1 cellular context compared by ENCODE assay signal in the genomic region with DNA sequence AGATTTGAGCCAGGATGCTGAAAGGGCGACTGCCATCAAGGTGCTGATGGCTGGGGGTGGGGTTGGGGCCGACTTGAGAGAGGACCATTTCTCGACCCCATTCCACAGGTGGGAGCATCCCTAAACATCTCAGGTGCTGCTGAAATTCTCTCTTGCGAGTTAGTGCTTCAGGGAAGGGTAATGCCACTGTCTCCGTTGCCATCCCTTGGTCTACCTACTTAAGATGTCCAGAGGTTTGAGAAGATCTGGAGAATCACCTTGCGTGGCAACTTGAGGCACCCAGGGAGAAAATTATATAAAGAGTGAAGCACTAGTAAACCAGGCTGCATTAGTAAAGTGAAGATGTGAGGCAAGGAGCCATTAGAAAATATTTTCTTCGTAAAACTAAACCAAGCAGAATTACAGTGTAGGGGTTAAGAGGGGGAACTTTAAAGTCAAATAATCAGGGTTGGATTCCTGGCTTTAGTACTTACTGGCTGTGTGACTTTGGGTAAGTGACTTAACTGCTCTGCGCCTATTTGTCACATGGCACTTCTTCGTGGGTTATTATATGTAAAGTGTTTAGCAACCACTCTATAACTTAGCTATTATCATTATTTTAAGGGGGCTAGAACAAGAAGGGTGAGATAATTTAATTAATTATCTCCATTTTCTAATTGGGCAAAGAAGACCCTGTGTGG.
A peak's percentile ranks its signal among the peaks of the same experiment; 100 is the strongest.
TF ChIP-seq lines count a peak whose summit lies in the region.

No MANE protein-coding gene starts in this region.

TF ChIP-seq in GM12878, 131 proteins besides CTCF, POLR2A, EP300 and RAD21:
- TF ChIP-seq POLR2AphosphoS5 (IDR thresholded peaks at IDR 0.05; ENCODE audit: low read length) (peak; percentile 36; the same call in 1 of the 2 replicates), ETV6 (conservative IDR thresholded peaks at IDR 0.05 in 1 of 2, IDR thresholded peaks at IDR 0.05 in 1 of 2; ENCODE audit: borderline replicate concordance in 1 of 2, low read depth in 1 of 2) (0 out of 4 replicates have a peak, but pooled peaks of 1 of the 2 experiments have one; percentile 7), NFYA (IDR thresholded peaks at IDR 0.05; ENCODE audit: borderline replicate concordance, low read depth, low read length) (no peak), ZNF217 (IDR thresholded peaks at IDR 0.05) (peak; percentile 87), PAX5 (IDR thresholded peaks at IDR 0.05; ENCODE audit: borderline replicate concordance, low read depth, low read length) (no peak), YY1 (IDR thresholded peaks at IDR 0.05; ENCODE audit: low read depth, low read length) (peak; percentile 2; the same call in 1 of the 2 replicates), BACH1 (IDR thresholded peaks at IDR 0.05; ENCODE audit: borderline replicate concordance) (no peak), RB1 (IDR thresholded peaks at IDR 0.05; ENCODE audit: borderline replicate concordance) (peak; percentile 11; the same call in 1 of the 2 replicates), SMARCA5 (IDR thresholded peaks at IDR 0.05) (peak; percentile 96), HDGF (IDR thresholded peaks at IDR 0.05) (0 out of 2 replicates have a peak, but pooled peaks have one; percentile 60), RELB (IDR thresholded peaks at IDR 0.05; ENCODE audit: low read depth) (0 out of 2 replicates have a peak, but pooled peaks have one; percentile 9), RAD51 (IDR thresholded peaks at IDR 0.05) (peak; percentile 47; the same call in 1 of the 2 replicates), CBX5 (IDR thresholded peaks at IDR 0.05; ENCODE audit: low read depth) (no peak), CHD1 (IDR thresholded peaks at IDR 0.05; ENCODE audit: low read depth, low read length) (0 out of 2 replicates have a peak, but pooled peaks have one; percentile 22), BCL11A (IDR thresholded peaks at IDR 0.05; ENCODE audit: low read depth, low read length) (no peak), ZBTB11 (CRISPR knock-in tag; IDR thresholded peaks at IDR 0.05) (no peak), SMAD5 (IDR thresholded peaks at IDR 0.05; ENCODE audit: low read depth) (peak; percentile 43; the same call in 1 of the 2 replicates), EED (IDR thresholded peaks at IDR 0.05; ENCODE audit: low read depth) (0 out of 2 replicates have a peak, but pooled peaks have one; percentile 46), SUZ12 (IDR thresholded peaks at IDR 0.05; ENCODE audit: unreplicated experiment) (no peak), GABPA (IDR thresholded peaks at IDR 0.05; ENCODE audit: low read depth) (no peak), SREBF2 (IDR thresholded peaks at IDR 0.05; ENCODE audit: low read length) (no peak), ZBED1 (IDR thresholded peaks at IDR 0.05; ENCODE audit: borderline replicate concordance) (peak; percentile 81; the same call in 1 of the 2 replicates), SMAD1 (IDR thresholded peaks at IDR 0.05; ENCODE audit: low read depth, partially characterized antibody) (peak; percentile 37)
- TF ChIP-seq, protein P1, sequence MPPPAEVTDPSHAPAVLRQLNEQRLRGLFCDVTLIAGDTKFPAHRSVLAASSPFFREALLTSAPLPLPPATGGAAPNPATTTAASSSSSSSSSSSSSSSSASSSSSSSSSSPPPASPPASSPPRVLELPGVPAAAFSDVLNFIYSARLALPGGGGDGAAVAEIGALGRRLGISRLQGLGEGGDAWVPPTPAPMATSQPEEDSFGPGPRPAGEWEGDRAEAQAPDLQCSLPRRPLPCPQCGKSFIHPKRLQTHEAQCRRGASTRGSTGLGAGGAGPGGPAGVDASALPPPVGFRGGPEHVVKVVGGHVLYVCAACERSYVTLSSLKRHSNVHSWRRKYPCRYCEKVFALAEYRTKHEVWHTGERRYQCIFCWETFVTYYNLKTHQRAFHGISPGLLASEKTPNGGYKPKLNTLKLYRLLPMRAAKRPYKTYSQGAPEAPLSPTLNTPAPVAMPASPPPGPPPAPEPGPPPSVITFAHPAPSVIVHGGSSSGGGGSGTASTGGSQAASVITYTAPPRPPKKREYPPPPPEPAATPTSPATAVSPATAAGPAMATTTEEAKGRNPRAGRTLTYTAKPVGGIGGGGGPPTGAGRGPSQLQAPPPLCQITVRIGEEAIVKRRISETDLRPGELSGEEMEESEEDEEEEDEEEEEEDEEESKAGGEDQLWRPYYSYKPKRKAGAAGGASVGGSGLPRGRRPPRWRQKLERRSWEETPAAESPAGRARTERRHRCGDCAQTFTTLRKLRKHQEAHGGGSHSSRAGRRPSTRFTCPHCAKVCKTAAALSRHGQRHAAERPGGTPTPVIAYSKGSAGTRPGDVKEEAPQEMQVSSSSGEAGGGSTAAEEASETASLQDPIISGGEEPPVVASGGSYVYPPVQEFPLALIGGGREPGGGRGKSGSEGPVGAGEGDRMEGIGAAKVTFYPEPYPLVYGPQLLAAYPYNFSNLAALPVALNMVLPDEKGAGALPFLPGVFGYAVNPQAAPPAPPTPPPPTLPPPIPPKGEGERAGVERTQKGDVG (CRISPR knock-in tag; IDR thresholded peaks at IDR 0.05) = peak; percentile 3; the same call in 1 of the 2 replicates
- TF ChIP-seq, protein P2, sequence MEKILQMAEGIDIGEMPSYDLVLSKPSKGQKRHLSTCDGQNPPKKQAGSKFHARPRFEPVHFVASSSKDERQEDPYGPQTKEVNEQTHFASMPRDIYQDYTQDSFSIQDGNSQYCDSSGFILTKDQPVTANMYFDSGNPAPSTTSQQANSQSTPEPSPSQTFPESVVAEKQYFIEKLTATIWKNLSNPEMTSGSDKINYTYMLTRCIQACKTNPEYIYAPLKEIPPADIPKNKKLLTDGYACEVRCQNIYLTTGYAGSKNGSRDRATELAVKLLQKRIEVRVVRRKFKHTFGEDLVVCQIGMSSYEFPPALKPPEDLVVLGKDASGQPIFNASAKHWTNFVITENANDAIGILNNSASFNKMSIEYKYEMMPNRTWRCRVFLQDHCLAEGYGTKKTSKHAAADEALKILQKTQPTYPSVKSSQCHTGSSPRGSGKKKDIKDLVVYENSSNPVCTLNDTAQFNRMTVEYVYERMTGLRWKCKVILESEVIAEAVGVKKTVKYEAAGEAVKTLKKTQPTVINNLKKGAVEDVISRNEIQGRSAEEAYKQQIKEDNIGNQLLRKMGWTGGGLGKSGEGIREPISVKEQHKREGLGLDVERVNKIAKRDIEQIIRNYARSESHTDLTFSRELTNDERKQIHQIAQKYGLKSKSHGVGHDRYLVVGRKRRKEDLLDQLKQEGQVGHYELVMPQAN (conservative IDR thresholded peaks at IDR 0.05) = no peak
- TF ChIP-seq, protein P3, sequence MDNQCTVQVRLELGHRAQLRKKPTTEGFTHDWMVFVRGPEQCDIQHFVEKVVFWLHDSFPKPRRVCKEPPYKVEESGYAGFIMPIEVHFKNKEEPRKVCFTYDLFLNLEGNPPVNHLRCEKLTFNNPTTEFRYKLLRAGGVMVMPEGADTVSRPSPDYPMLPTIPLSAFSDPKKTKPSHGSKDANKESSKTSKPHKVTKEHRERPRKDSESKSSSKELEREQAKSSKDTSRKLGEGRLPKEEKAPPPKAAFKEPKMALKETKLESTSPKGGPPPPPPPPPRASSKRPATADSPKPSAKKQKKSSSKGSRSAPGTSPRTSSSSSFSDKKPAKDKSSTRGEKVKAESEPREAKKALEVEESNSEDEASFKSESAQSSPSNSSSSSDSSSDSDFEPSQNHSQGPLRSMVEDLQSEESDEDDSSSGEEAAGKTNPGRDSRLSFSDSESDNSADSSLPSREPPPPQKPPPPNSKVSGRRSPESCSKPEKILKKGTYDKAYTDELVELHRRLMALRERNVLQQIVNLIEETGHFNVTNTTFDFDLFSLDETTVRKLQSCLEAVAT (IDR thresholded peaks at IDR 0.05) = peak; percentile 92
TF ChIP-seq in GM12878: peak in this region for 16.
